In genomic region chr1:116847688-116848531, GRCh38 we compare ENCODE assay signal across 10 cellular contexts.
A peak's percentile ranks its signal among the peaks of the same experiment; 100 is the strongest.
DNase-seq lines count a peak whose midpoint lies in the region; ATAC-seq and TF ChIP-seq lines count a peak whose summit lies in the region.
"Had no signal": no experiment of that assay in that cellular context is flagged by ENCODE, and none has a peak within 500 bp of the region (broad histone marks: within the 10 kb centered on the region; RNA-seq: fewer than 3 reads in every experiment).

No MANE protein-coding gene starts in this region.

- peaks cover 18% of the 10 kb centered on the region for H3K4me1 Mint-ChIP-seq in activated CD4-positive, alpha-beta T cell treated with anti-CD3 and anti-CD28 coated beads, Interleukin-2, amount 10 ng/mL, durations not matched to agents 7 days and 5 days
- peaks cover 0 to 11% (median 4%) of the 10 kb centered on the region in 3 donors for H3K4me1 Mint-ChIP-seq in T-cell

- no peaks in the 10 kb centered on the region for H3K27me3 Mint-ChIP-seq in activated CD4-positive, alpha-beta T cell treated with anti-CD3 and anti-CD28 coated beads, Interleukin-2, amount 10 ng/mL, durations not matched to agents 7 days and 5 days
- H3K27me3 Mint-ChIP-seq in T-cell = no peaks in the 10 kb centered on the region

- DNase-seq in activated CD4-positive, alpha-beta T cell treated with anti-CD3 and anti-CD28 coated beads, Interleukin-2, amount 10 ng/mL, durations not matched to agents 7 days and 5 days = peak; percentile 29
- DNase-seq in activated CD4-positive, alpha-beta T cell treated with anti-CD3 and anti-CD28 coated beads, Interleukin-2, amount 50 U/mL, for 4 hours = no peak
- DNase-seq in T-cell (peak in 1 of 34 experiments; percentile 18), foreskin fibroblast (peak; percentile 67 to 83), thoracic aorta (ENCODE audit: low spot score) (peak; percentile 3), GF-D8 (lab: John Stamatoyannopoulos, UW) (no peak), NCI-H526 (lab: John Stamatoyannopoulos, UW) (no peak), NCI-H748 (lab: John Stamatoyannopoulos, UW; ENCODE audit: unreplicated experiment) (no peak)
- DNase-seq: NCI-H2171 had no signal

- H3K27ac ChIP-seq in thoracic aorta = no peak overlapping the region

- no peaks in the 10 kb centered on the region for H3K36me3 ChIP-seq in thoracic aorta

- no peaks in the 10 kb centered on the region for H3K9me3 ChIP-seq in thoracic aorta

- CTCF ChIA-PET in activated CD4-positive, alpha-beta T cell treated with anti-CD3 and anti-CD28 coated beads, Interleukin-2, amount 10 ng/mL, durations not matched to agents 7 days and 5 days (lab: Charles Lee) = interaction anchor here (0.9 to 1.1 kb wide), 2 partner anchors 13 to 15 kb away, joined by 3 to 4 read pairs; no protein-coding TSS in a partner anchor
- CTCF ChIA-PET in T-cell (lab: Charles Lee) = interaction anchor here in 1 of 2 donors (0.6 kb wide), 1 partner anchor 214 kb away, joined by 5 read pairs; no protein-coding TSS in a partner anchor

- no peaks in the 10 kb centered on the region for H3K4me1 ChIP-seq in thoracic aorta (ENCODE audit: control insufficient read depth in 1 of 2, low read depth in 2 of 2)

- TF ChIP-seq CTCF in foreskin fibroblast (IDR thresholded peaks at IDR 0.05; ENCODE audit: low read depth, low read length) (no peak), thoracic aorta (IDR thresholded peaks at IDR 0.05) (no peak)

- ATAC-seq in T-cell (replicated peaks in 1 of 4) (peak; percentile 48 to 97 (median 92)), thoracic aorta (ENCODE audit: insufficient number of reproducible peaks, low FRiP score, low read depth) (no peak)

- peaks cover 10% of the 10 kb centered on the region for H3K9me3 Mint-ChIP-seq in activated CD4-positive, alpha-beta T cell treated with anti-CD3 and anti-CD28 coated beads, Interleukin-2, amount 10 ng/mL, durations not matched to agents 7 days and 5 days
- peaks cover 0 to 5% (median 4%) of the 10 kb centered on the region in 3 donors for H3K9me3 Mint-ChIP-seq in T-cell

- H3K4me3 ChIP-seq in foreskin fibroblast (ENCODE audit: low read depth in 1 of 2, low read length in 2 of 2) = no peak overlapping the region
- no peak overlapping the region for H3K4me3 ChIP-seq in thoracic aorta
- H3K4me3 ChIP-seq: lung had no signal

- no peak overlapping the region for H3K27ac Mint-ChIP-seq in activated CD4-positive, alpha-beta T cell treated with anti-CD3 and anti-CD28 coated beads, Interleukin-2, amount 10 ng/mL, durations not matched to agents 7 days and 5 days
- peak overlapping the region in 1 of 2 donors; percentile 41 for H3K27ac Mint-ChIP-seq in T-cell

- peaks cover 2% of the 10 kb centered on the region for H3K36me3 Mint-ChIP-seq in activated CD4-positive, alpha-beta T cell treated with anti-CD3 and anti-CD28 coated beads, Interleukin-2, amount 10 ng/mL, durations not matched to agents 7 days and 5 days (ENCODE audit: low read depth)
- no peaks in the 10 kb centered on the region for H3K36me3 Mint-ChIP-seq in T-cell

- POLR2A ChIA-PET in activated CD4-positive, alpha-beta T cell treated with anti-CD3 and anti-CD28 coated beads, Interleukin-2, amount 10 ng/mL, durations not matched to agents 7 days and 5 days (lab: Charles Lee) = no interaction called here
- POLR2A ChIA-PET in T-cell (lab: Charles Lee) = no interaction called here

- H3K27me3 ChIP-seq in thoracic aorta (replicated peaks; ENCODE audit: insufficient read depth) = no peaks in the 10 kb centered on the region

- no peak overlapping the region for H3K4me3 Mint-ChIP-seq in activated CD4-positive, alpha-beta T cell treated with anti-CD3 and anti-CD28 coated beads, Interleukin-2, amount 10 ng/mL, durations not matched to agents 7 days and 5 days
- H3K4me3 Mint-ChIP-seq in T-cell = no peak overlapping the region

Comparison
In these comparisons a context has a peak if more than half of its experiments do, and no peak if none do; other contexts are left out.
1. DNase-seq: peak in activated CD4-positive, alpha-beta T cell treated with anti-CD3 and anti-CD28 coated beads, Interleukin-2, amount 10 ng/mL, durations not matched to agents 7 days and 5 days (single experiment), foreskin fibroblast (2 of 2) and thoracic aorta (single experiment); none in activated CD4-positive, alpha-beta T cell treated with anti-CD3 and anti-CD28 coated beads, Interleukin-2, amount 50 U/mL, for 4 hours (0 of 2), GF-D8 (single experiment), NCI-H526 (0 of 2) and NCI-H748 (single experiment).